In genomic region chr19:1767464-1767933, GRCh38 we compare ENCODE assay signal across 8 cellular contexts. TPM values are rescaled to one million over a fixed set of nuclear protein-coding genes. Genes with fewer than 3 reads are reported as not detected.
DNase-seq lines count a peak whose midpoint lies in the region; ATAC-seq and TF ChIP-seq lines count a peak whose summit lies in the region.

No MANE protein-coding gene starts in this region.

- H3K36me3 Mint-ChIP-seq in naive thymus-derived CD8-positive, alpha-beta T cell, result peaks cover 7 to 14% (median 10%) of the 10 kb centered on the region in 3 donors

- peaks cover 27 to 88% (median 68%) of the 10 kb centered on the region in 5 donors for H3K27me3 Mint-ChIP-seq in naive thymus-derived CD8-positive, alpha-beta T cell

- DNase-seq in AG09319 (ENCODE audit: extremely low read depth, low read depth), result no peak
- DNase-seq in HFF-Myc (ENCODE audit: extremely low read depth, low read depth), result no peak
- peak; percentile 68 for DNase-seq in activated CD4-positive, alpha-beta T cell treated with anti-CD3 and anti-CD28 coated beads for 48 hours
- DNase-seq in dermis blood vessel endothelial cell, result peak; percentile 50
- DNase-seq in naive thymus-derived CD8-positive, alpha-beta T cell, result peak; percentile 37 to 81 (median 65)
- peak; percentile 12 to 27 for DNase-seq in thyroid gland

- no peak for TF ChIP-seq POLR2A in thyroid gland (IDR thresholded peaks at IDR 0.05)

- H3K27me3 ChIP-seq in thyroid gland, result peaks cover 23% of the 10 kb centered on the region

- intact Hi-C loops in thyroid gland (cut with DNase I), result loop anchor here (5.0 kb wide), 1 partner anchor 225 kb away; no protein-coding TSS in a partner anchor

- POLR2A ChIA-PET in naive thymus-derived CD8-positive, alpha-beta T cell (lab: Charles Lee), result no interaction called here

- H3K4me3 ChIP-seq in HFF-Myc (replicated peaks; ENCODE audit: low read depth, low read length), result no peak overlapping the region
- no peak overlapping the region for H3K4me3 ChIP-seq in thyroid gland (replicated peaks in 1 of 3)

- TF ChIP-seq CTCF in AG09319 (IDR thresholded peaks at IDR 0.05; ENCODE audit: low read depth, low read length) (peak; percentile 93), HFF-Myc (IDR thresholded peaks at IDR 0.05; ENCODE audit: low read depth, low read length, missing control alignments) (peak; percentile 84), thyroid gland (IDR thresholded peaks at IDR 0.05) (peak; percentile 72 to 98 (median 81))

- no peak overlapping the region for H3K27ac ChIP-seq in thyroid gland

- peak; percentile 70 to 78 for ATAC-seq in naive thymus-derived CD8-positive, alpha-beta T cell
- ATAC-seq in GM18909 (IDR thresholded peaks at IDR 0.05; ENCODE audit: poor library complexity, unreplicated experiment) (no peak), GM21576 (IDR thresholded peaks at IDR 0.05; ENCODE audit: unreplicated experiment) (no peak)

- H3K9me3 Mint-ChIP-seq in naive thymus-derived CD8-positive, alpha-beta T cell, result peaks cover 0 to 23% (median 14%) of the 10 kb centered on the region in 9 donors

- no peaks in the 10 kb centered on the region for H3K4me1 ChIP-seq in thyroid gland

- 6 to 12% methylated on average over 6 to 10 of the region's 21 CpGs for WGBS in thyroid gland, 2 donors

- no peak overlapping the region for H3K27ac Mint-ChIP-seq in naive thymus-derived CD8-positive, alpha-beta T cell

- H3K9me3 ChIP-seq in thyroid gland, result no peaks in the 10 kb centered on the region

- H3K36me3 ChIP-seq in thyroid gland, result no peaks in the 10 kb centered on the region

- no peak overlapping the region for H3K4me3 Mint-ChIP-seq in naive thymus-derived CD8-positive, alpha-beta T cell

- peaks cover 0 to 6% (median under 1%) of the 10 kb centered on the region in 4 donors for H3K4me1 Mint-ChIP-seq in naive thymus-derived CD8-positive, alpha-beta T cell

RNA-seq across cellular contexts. Expression of gene ONECUT3, which starts 14.2 kb away (rescaled TPM):
- total RNA-seq in dermis blood vessel endothelial cell (not detected in 2 replicates), thyroid gland (not detected)
- not detected for total RNA-seq in naive thymus-derived CD8-positive, alpha-beta T cell
- not detected for polyA plus RNA-seq in naive thymus-derived CD8-positive, alpha-beta T cell

RNA-seq across cellular contexts. Expression of gene ATP8B3, which starts 44.6 kb away (rescaled TPM):
- 0.85 and 1.2 TPM in 2 replicates for total RNA-seq in dermis blood vessel endothelial cell
- 1 to 10 TPM; 1.6 to 1.8 TPM for total RNA-seq in naive thymus-derived CD8-positive, alpha-beta T cell
- 1 to 10 TPM in 1 of 3 donors, under 1 TPM in 2; 0.52 to 1.3 (median 0.59) TPM for polyA plus RNA-seq in naive thymus-derived CD8-positive, alpha-beta T cell
- 1 to 10 TPM in 3 of 4 donors, not detected in 1; 1.3 to 2.0 (median 1.6) TPM for total RNA-seq in thyroid gland

Comparison
In these comparisons a context has a peak if more than half of its experiments do, and no peak if none do; other contexts are left out.
1. DNase-seq: peak in activated CD4-positive, alpha-beta T cell treated with anti-CD3 and anti-CD28 coated beads for 48 hours (single experiment), dermis blood vessel endothelial cell (single experiment), naive thymus-derived CD8-positive, alpha-beta T cell (10 of 10) and thyroid gland (2 of 2); none in AG09319 (single experiment) and HFF-Myc (single experiment).
2. ATAC-seq: peak in naive thymus-derived CD8-positive, alpha-beta T cell (2 of 2); none in GM18909 (single experiment) and GM21576 (single experiment).
3. Peak in every context shown above with its lines, with median percentiles within 50 percentile points of each other: CTCF ChIP-seq.